10 cellular contexts compared by ENCODE assay signal in the genomic region with DNA sequence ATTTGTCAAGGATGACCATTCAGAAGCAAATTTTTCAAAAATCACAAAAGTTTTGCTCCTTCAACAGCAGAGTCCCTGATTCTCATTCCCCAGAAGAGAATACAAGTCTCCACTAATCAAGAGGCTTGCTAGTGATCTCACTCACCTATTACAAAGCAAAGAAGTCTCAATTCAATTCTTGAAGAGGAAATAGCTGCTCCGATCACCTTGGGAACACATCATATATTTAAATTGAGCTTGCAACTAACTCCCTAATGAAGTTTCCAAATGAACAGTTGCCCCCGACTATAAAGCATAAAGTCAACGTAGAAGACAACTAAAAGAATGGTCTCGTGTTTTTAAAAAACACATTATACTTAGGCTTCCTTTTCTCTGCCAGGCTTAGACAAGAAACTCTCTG. TPM values are rescaled to one million over a fixed set of nuclear protein-coding genes. Genes with fewer than 3 reads are reported as not detected.
A peak's percentile ranks its signal among the peaks of the same experiment; 100 is the strongest.
DNase-seq lines count a peak whose midpoint lies in the region; ATAC-seq and TF ChIP-seq lines count a peak whose summit lies in the region.
"Had no signal": no experiment of that assay in that cellular context is flagged by ENCODE, and none has a peak within 500 bp of the region (broad histone marks: within the 10 kb centered on the region; RNA-seq: fewer than 3 reads in every experiment).

No MANE protein-coding gene starts in this region.

- H3F3A ChIP-seq in PC-3 (ENCODE audit: low read length, unreplicated experiment), result no peaks in the 10 kb centered on the region

- H3K79me2 ChIP-seq in PC-3 (ENCODE audit: low read length) (peaks cover 6% of the 10 kb centered on the region; the same call in 1 of the 2 replicates), parathyroid adenoma (peaks cover 7% of the 10 kb centered on the region)

- no peak for ATAC-seq in CD4-positive, alpha-beta T cell (ENCODE audit: poor library complexity)
- ATAC-seq in PC-3 (no peak), HG03045 (IDR thresholded peaks at IDR 0.05; ENCODE audit: unreplicated experiment) (no peak), HG03457 (IDR thresholded peaks at IDR 0.05; ENCODE audit: unreplicated experiment) (no peak)

- peaks cover 68% of the 10 kb centered on the region for H3K27me3 Mint-ChIP-seq in CD4-positive, alpha-beta T cell

- intact Hi-C loops in CD4-positive, alpha-beta T cell (cut with DNase I, micrococcal nuclease), result loop anchor here in 1 of 2 experiments (5.0 kb wide), 1 partner anchor 108 kb away; no protein-coding TSS in a partner anchor
- intact Hi-C loops in PC-3 (cut with micrococcal nuclease), result loop anchor here (1.0 to 5.0 kb wide), 2 partner anchors 182 to 252 kb away; no protein-coding TSS in a partner anchor

- H3K27ac Mint-ChIP-seq in CD4-positive, alpha-beta T cell, result no peak overlapping the region

- CTCF ChIA-PET in CD4-positive, alpha-beta T cell (lab: Charles Lee), result no interaction called here
- CTCF ChIA-PET in PC-3 (lab: Charles Lee), result interaction anchor here (1.6 to 2.7 kb wide), 2 partner anchors 113 to 255 kb away, joined by 4 to 8 read pairs; no protein-coding TSS in a partner anchor

- no peak for DNase-seq in CD4-positive, alpha-beta T cell
- DNase-seq in PC-3 (no peak), fibroblast of pulmonary artery (ENCODE audit: low read depth) (no peak), NCI-H82 (lab: John Stamatoyannopoulos, UW) (no peak), GF-D8 (lab: John Stamatoyannopoulos, UW) (no peak)
- DNase-seq: midbrain, NCI-H2081 had no signal

- no peaks in the 10 kb centered on the region for H3K9me3 Mint-ChIP-seq in CD4-positive, alpha-beta T cell

- H2AFZ ChIP-seq in PC-3 (ENCODE audit: low read length) (peak overlapping the region; percentile 62), parathyroid adenoma (no peak overlapping the region)

- H3K4me2 ChIP-seq in PC-3 (ENCODE audit: low read length), result peak overlapping the region; percentile 79
- H3K4me2 ChIP-seq in parathyroid adenoma (ENCODE audit: low read length), result no peak overlapping the region

- POLR2A ChIA-PET in CD4-positive, alpha-beta T cell (lab: Charles Lee), result no interaction called here
- POLR2A ChIA-PET in PC-3 (lab: Charles Lee; ENCODE audit: unreplicated experiment), result no interaction called here

- H3K4me1 ChIP-seq in PC-3 (ENCODE audit: insufficient read depth, low read length) (peaks cover 29% of the 10 kb centered on the region), parathyroid adenoma (no peaks in the 10 kb centered on the region)

- no peaks in the 10 kb centered on the region for H3K9me2 ChIP-seq in PC-3 (replicated peaks; ENCODE audit: low read length)

- H3K4me3 ChIP-seq in PC-3 (ENCODE audit: low read length), result peak overlapping the region; percentile 71
- H3K4me3 ChIP-seq in fibroblast of pulmonary artery (replicated peaks; ENCODE audit: low read depth, low read length), result peak overlapping the region; percentile 80
- H3K4me3 ChIP-seq in parathyroid adenoma (ENCODE audit: low read depth, low read length), result peak overlapping the region; percentile 80

- 0 out of 2 replicates have a peak overlapping the region, but pooled peaks have one; percentile 38 for H3K9ac ChIP-seq in PC-3 (ENCODE audit: low read length)
- H3K9ac ChIP-seq in parathyroid adenoma, result no peak overlapping the region

- no peak for TF ChIP-seq CTCF in CD4-positive, alpha-beta T cell (IDR thresholded peaks at IDR 0.05)
- TF ChIP-seq CTCF in PC-3 (conservative IDR thresholded peaks at IDR 0.05; ENCODE audit: low read depth, low read length), result no peak
- no peak for TF ChIP-seq CTCF in fibroblast of pulmonary artery (IDR thresholded peaks at IDR 0.05; ENCODE audit: low read length, missing control alignments)
- TF ChIP-seq CTCF in parathyroid adenoma (IDR thresholded peaks at IDR 0.05), result no peak

- no peaks in the 10 kb centered on the region for H3K36me3 Mint-ChIP-seq in CD4-positive, alpha-beta T cell (ENCODE audit: low read depth)

- H3K4me1 Mint-ChIP-seq in CD4-positive, alpha-beta T cell (ENCODE audit: low read depth), result peaks cover 5% of the 10 kb centered on the region

- H3K36me3 ChIP-seq in PC-3 (ENCODE audit: low read depth, low read length) (no peaks in the 10 kb centered on the region), parathyroid adenoma (ENCODE audit: control insufficient read depth, insufficient read depth, low read length) (no peaks in the 10 kb centered on the region)

- no peaks in the 10 kb centered on the region for H3K9me3 ChIP-seq in CD4-positive, alpha-beta T cell (ENCODE audit: control insufficient read depth, low read length)
- H3K9me3 ChIP-seq in PC-3 (ENCODE audit: low read length), result no peaks in the 10 kb centered on the region
- no peaks in the 10 kb centered on the region for H3K9me3 ChIP-seq in parathyroid adenoma (ENCODE audit: control insufficient read depth, low read length)

- H3K27ac ChIP-seq in CD4-positive, alpha-beta T cell (ENCODE audit: low read depth, low read length), result no peak overlapping the region
- H3K27ac ChIP-seq in PC-3 (ENCODE audit: low read length) (no peak overlapping the region), parathyroid adenoma (peak overlapping the region; percentile 54)

- H4K20me1 ChIP-seq in PC-3 (ENCODE audit: low read length), result no peaks in the 10 kb centered on the region

- no TSS peak for BruUV-seq in PC-3 (replicated peaks; lab: Mats Ljungman, UMichigan)

- H3K27me3 ChIP-seq in CD4-positive, alpha-beta T cell (ENCODE audit: control insufficient read depth, insufficient read depth, low read length), result peaks cover 57% of the 10 kb centered on the region
- no peaks in the 10 kb centered on the region for H3K27me3 ChIP-seq in PC-3 (ENCODE audit: low read length)
- H3K27me3 ChIP-seq in parathyroid adenoma (ENCODE audit: control insufficient read depth, insufficient read depth, low read length), result no peaks in the 10 kb centered on the region

- peak overlapping the region; percentile 84 for H3K4me3 Mint-ChIP-seq in CD4-positive, alpha-beta T cell

RNA-seq across cellular contexts. Expression of a gene that starts 1.6 kb away (rescaled TPM):
- total RNA-seq in CD4-positive, alpha-beta T cell, result under 1 TPM; 0.11 to 0.45 TPM
- 10.4 and 15.7 TPM in 2 replicates for total RNA-seq in PC-3 (2014; rRNA removed)
